In genomic region chr19:45771331-45771933, GRCh38 we compare ENCODE assay signal across 9 cellular contexts. TPM values are rescaled to one million over a fixed set of nuclear protein-coding genes. Genes with fewer than 3 reads are reported as not detected.
DNase-seq lines count a peak whose midpoint lies in the region; ATAC-seq and TF ChIP-seq lines count a peak whose summit lies in the region.
"Had no signal": no experiment of that assay in that cellular context is flagged by ENCODE, and none has a peak within 500 bp of the region (broad histone marks: within the 10 kb centered on the region; RNA-seq: fewer than 3 reads in every experiment).

No MANE protein-coding gene starts in this region.

- CTCF ChIA-PET in activated CD4-positive, alpha-beta T cell treated with anti-CD3 and anti-CD28 coated beads, Interleukin-2, amount 10 ng/mL, durations not matched to agents 7 days and 5 days (lab: Charles Lee), result interaction anchor here (1.0 to 3.2 kb wide), 12 partner anchors 12 to 129 kb away, joined by 3 to 45 read pairs (median 6); partner anchors contain the start of genes DMPK, DMWD and IRF2BP1

- no peak for TF ChIP-seq POLR2A in transverse colon (IDR thresholded peaks at IDR 0.05)

- H3K4me3 Mint-ChIP-seq in activated T-cell treated with anti-CD3 and anti-CD28 coated beads, Interleukin-2, amount 50 U/mL, for 24 hours, result peak overlapping the region; percentile 13
- H3K4me3 Mint-ChIP-seq in central memory CD8-positive, alpha-beta T cell, result peak overlapping the region; percentile 86
- H3K4me3 Mint-ChIP-seq in activated CD4-positive, alpha-beta T cell treated with anti-CD3 and anti-CD28 coated beads, Interleukin-2, amount 10 ng/mL, durations not matched to agents 7 days and 5 days, result no peak overlapping the region

- in situ Hi-C loops in transverse colon (cut with MboI; ENCODE audit: low pct_ligation_motif_present in 1 of 4, low pct_unique_long_range_greater_than_20kb in 1 of 4, low sequenced_read_pairs in 3 of 4), result no loop called here

- TF ChIP-seq EP300 in transverse colon (IDR thresholded peaks at IDR 0.05; ENCODE audit: low read depth), result no peak

- ATAC-seq in central memory CD8-positive, alpha-beta T cell (replicated peaks; ENCODE audit: extremely low read depth, poor library complexity, severe bottlenecking), result no peak
- ATAC-seq in GM19397 (IDR thresholded peaks at IDR 0.05; ENCODE audit: unreplicated experiment) (no peak), GM19351 (IDR thresholded peaks at IDR 0.05; ENCODE audit: unreplicated experiment) (no peak)

- peaks cover 19% of the 10 kb centered on the region for H3K4me1 Mint-ChIP-seq in activated T-cell treated with anti-CD3 and anti-CD28 coated beads, Interleukin-2, amount 50 U/mL, for 24 hours (ENCODE audit: low read depth)
- peaks cover 23% of the 10 kb centered on the region for H3K4me1 Mint-ChIP-seq in central memory CD8-positive, alpha-beta T cell
- peaks cover 21% of the 10 kb centered on the region for H3K4me1 Mint-ChIP-seq in activated CD4-positive, alpha-beta T cell treated with anti-CD3 and anti-CD28 coated beads, Interleukin-2, amount 10 ng/mL, durations not matched to agents 7 days and 5 days

- H3K27me3 Mint-ChIP-seq in activated T-cell treated with anti-CD3 and anti-CD28 coated beads, Interleukin-2, amount 50 U/mL, for 24 hours, result peaks cover 17% of the 10 kb centered on the region
- no peaks in the 10 kb centered on the region for H3K27me3 Mint-ChIP-seq in central memory CD8-positive, alpha-beta T cell
- peaks cover 14% of the 10 kb centered on the region for H3K27me3 Mint-ChIP-seq in activated CD4-positive, alpha-beta T cell treated with anti-CD3 and anti-CD28 coated beads, Interleukin-2, amount 10 ng/mL, durations not matched to agents 7 days and 5 days

- H3K9me3 ChIP-seq in mesodermal cell (ENCODE audit: control insufficient read depth, low read length) (no peaks in the 10 kb centered on the region), transverse colon (no peaks in the 10 kb centered on the region)

- 89 to 91% methylated on average over 33 to 43 of the region's 46 CpGs for WGBS in mesodermal cell (ENCODE audit: insufficient coverage in 2 of 2), 2 experiments
- WGBS in transverse colon (ENCODE audit: low coverage in 1 of 2), 2 donors, result 80 to 82% methylated on average over 25 to 40 of the region's 46 CpGs

- peaks cover 1% of the 10 kb centered on the region for H3K36me3 Mint-ChIP-seq in activated T-cell treated with anti-CD3 and anti-CD28 coated beads, Interleukin-2, amount 50 U/mL, for 24 hours (ENCODE audit: low read depth)
- peaks cover 31% of the 10 kb centered on the region for H3K36me3 Mint-ChIP-seq in central memory CD8-positive, alpha-beta T cell (ENCODE audit: insufficient read depth)
- H3K36me3 Mint-ChIP-seq in activated CD4-positive, alpha-beta T cell treated with anti-CD3 and anti-CD28 coated beads, Interleukin-2, amount 10 ng/mL, durations not matched to agents 7 days and 5 days (ENCODE audit: low read depth), result no peaks in the 10 kb centered on the region

- peak overlapping the region; percentile 80 for H3K4me3 ChIP-seq in mesodermal cell (ENCODE audit: extremely low read depth, insufficient read depth, low read length, poor library complexity, severe bottlenecking)
- H3K4me3 ChIP-seq in transverse colon, result peak overlapping the region in 2 of 4 donors; percentile 26 to 75

- no peak for TF ChIP-seq CTCF in transverse colon (IDR thresholded peaks at IDR 0.05)

- intact Hi-C loops in transverse colon (cut with DNase I; ENCODE audit: low total_unique reads), result no loop called here

- H3K36me3 ChIP-seq in mesodermal cell (ENCODE audit: control insufficient read depth, insufficient read depth, low read length), result peaks cover 36% of the 10 kb centered on the region
- H3K36me3 ChIP-seq in transverse colon, result no peaks in the 10 kb centered on the region

- POLR2A ChIA-PET in activated CD4-positive, alpha-beta T cell treated with anti-CD3 and anti-CD28 coated beads, Interleukin-2, amount 10 ng/mL, durations not matched to agents 7 days and 5 days (lab: Charles Lee), result interaction anchor here (0.5 kb wide), 1 partner anchor 846 kb away, joined by 3 read pairs; no protein-coding TSS in a partner anchor

- peak overlapping the region; percentile 23 for H3K27ac ChIP-seq in mesodermal cell (ENCODE audit: low read depth, low read length, severe bottlenecking)
- H3K27ac ChIP-seq in transverse colon, result peak overlapping the region; percentile 86 to 98 (median 94)

- DNase-seq in activated T-cell treated with anti-CD3 and anti-CD28 coated beads, Interleukin-2, amount 50 U/mL, for 24 hours, result no peak
- DNase-seq in activated T-cell treated with anti-CD3 and anti-CD28 coated beads for 4 hours (no peak), transverse colon (no peak)
- no peak for DNase-seq in central memory CD8-positive, alpha-beta T cell (ENCODE audit: low spot score in 2 of 2)
- DNase-seq in activated CD4-positive, alpha-beta T cell treated with anti-CD3 and anti-CD28 coated beads, Interleukin-2, amount 10 ng/mL, durations not matched to agents 7 days and 5 days, result no peak

- H3K27me3 ChIP-seq in transverse colon, result no peaks in the 10 kb centered on the region

- peaks cover 15% of the 10 kb centered on the region for H3K4me1 ChIP-seq in mesodermal cell (ENCODE audit: control insufficient read depth, insufficient read depth, low read length, poor library complexity, severe bottlenecking)
- H3K4me1 ChIP-seq in transverse colon, result peaks cover under 1 to 30% (median 24%) of the 10 kb centered on the region in 4 donors

- no peaks in the 10 kb centered on the region for H3K9me3 Mint-ChIP-seq in activated T-cell treated with anti-CD3 and anti-CD28 coated beads, Interleukin-2, amount 50 U/mL, for 24 hours
- no peaks in the 10 kb centered on the region for H3K9me3 Mint-ChIP-seq in central memory CD8-positive, alpha-beta T cell
- H3K9me3 Mint-ChIP-seq in activated CD4-positive, alpha-beta T cell treated with anti-CD3 and anti-CD28 coated beads, Interleukin-2, amount 10 ng/mL, durations not matched to agents 7 days and 5 days, result no peaks in the 10 kb centered on the region

- H3K27ac Mint-ChIP-seq in activated T-cell treated with anti-CD3 and anti-CD28 coated beads, Interleukin-2, amount 50 U/mL, for 24 hours, result no peak overlapping the region
- H3K27ac Mint-ChIP-seq in central memory CD8-positive, alpha-beta T cell (ENCODE audit: low read depth), result no peak overlapping the region
- no peak overlapping the region for H3K27ac Mint-ChIP-seq in activated CD4-positive, alpha-beta T cell treated with anti-CD3 and anti-CD28 coated beads, Interleukin-2, amount 10 ng/mL, durations not matched to agents 7 days and 5 days

RNA-seq across cellular contexts. Expression of gene SIX5, which starts 2.4 kb away (rescaled TPM):
- polyA plus RNA-seq in mesodermal cell (2013, experiment 1 of 2), result 29.0 TPM
- 24.5 TPM for polyA plus RNA-seq in mesodermal cell (2013, experiment 2 of 2)
- 10 to 100 TPM in 2 of 4 donors, 1 to 10 TPM in 2; 6.7 to 40.4 (median 9.7) TPM for total RNA-seq in transverse colon
- total RNA-seq in activated CD4-positive, alpha-beta T cell treated with anti-CD3 and anti-CD28 coated beads, Interleukin-2, amount 10 ng/mL, durations not matched to agents 7 days and 5 days, result under 1 TPM; 0.64 to 0.85 TPM

RNA-seq across cellular contexts. Expression of gene DMPK, which starts 10.9 kb away (rescaled TPM):
- 43.9 TPM for polyA plus RNA-seq in mesodermal cell (2013, experiment 1 of 2)
- 38.5 TPM for polyA plus RNA-seq in mesodermal cell (2013, experiment 2 of 2)
- 100 to 1,000 TPM in 2 of 4 donors, 10 to 100 TPM in 2; 19.1 to 237 (median 69.2) TPM for total RNA-seq in transverse colon
- 10 to 100 TPM; 24.1 to 24.4 TPM for total RNA-seq in activated CD4-positive, alpha-beta T cell treated with anti-CD3 and anti-CD28 coated beads, Interleukin-2, amount 10 ng/mL, durations not matched to agents 7 days and 5 days

RNA-seq across cellular contexts. Expression of gene DMWD, which starts 21.2 kb away (rescaled TPM):
- polyA plus RNA-seq in mesodermal cell (2013, experiment 1 of 2), result 44.6 TPM
- polyA plus RNA-seq in mesodermal cell (2013, experiment 2 of 2), result 38.7 TPM
- total RNA-seq in transverse colon, result 10 to 100 TPM; 26.8 to 72.9 (median 54.8) TPM
- 10 to 100 TPM; 35.0 to 37.8 TPM for total RNA-seq in activated CD4-positive, alpha-beta T cell treated with anti-CD3 and anti-CD28 coated beads, Interleukin-2, amount 10 ng/mL, durations not matched to agents 7 days and 5 days

RNA-seq across cellular contexts. Expression of gene MEIOSIN, which starts 38.2 kb away (rescaled TPM):
- polyA plus RNA-seq in mesodermal cell (2013, experiment 1 of 2), result not detected
- not detected for polyA plus RNA-seq in mesodermal cell (2013, experiment 2 of 2)
- not detected for total RNA-seq in transverse colon
- total RNA-seq in activated CD4-positive, alpha-beta T cell treated with anti-CD3 and anti-CD28 coated beads, Interleukin-2, amount 10 ng/mL, durations not matched to agents 7 days and 5 days, result not detected
- polyA plus RNA-seq: BJ had no signal

RNA-seq across cellular contexts. Expression of gene FBXO46, which starts 40.7 kb away (rescaled TPM):
- polyA plus RNA-seq in mesodermal cell (2013, experiment 1 of 2), result 10.3 TPM
- 8.8 TPM for polyA plus RNA-seq in mesodermal cell (2013, experiment 2 of 2)
- total RNA-seq in transverse colon, result 10 to 100 TPM; 14.1 to 40.8 (median 19.6) TPM
- 10 to 100 TPM; 38.5 to 40.0 TPM for total RNA-seq in activated CD4-positive, alpha-beta T cell treated with anti-CD3 and anti-CD28 coated beads, Interleukin-2, amount 10 ng/mL, durations not matched to agents 7 days and 5 days

Comparison
In these comparisons a context has a peak if more than half of its experiments do, and no peak if none do; other contexts are left out.
1. RNA of gene SIX5, which starts 2.4 kb away (total RNA-seq): 6.7 to 40.4 TPM in transverse colon; 0.64 to 0.85 TPM in activated CD4-positive, alpha-beta T cell treated with anti-CD3 and anti-CD28 coated beads, Interleukin-2, amount 10 ng/mL, durations not matched to agents 7 days and 5 days; every median in the first group is over 4 times any median in the second.